Comparison of ENCODE assay signal across 19 cellular contexts in the genomic region with DNA sequence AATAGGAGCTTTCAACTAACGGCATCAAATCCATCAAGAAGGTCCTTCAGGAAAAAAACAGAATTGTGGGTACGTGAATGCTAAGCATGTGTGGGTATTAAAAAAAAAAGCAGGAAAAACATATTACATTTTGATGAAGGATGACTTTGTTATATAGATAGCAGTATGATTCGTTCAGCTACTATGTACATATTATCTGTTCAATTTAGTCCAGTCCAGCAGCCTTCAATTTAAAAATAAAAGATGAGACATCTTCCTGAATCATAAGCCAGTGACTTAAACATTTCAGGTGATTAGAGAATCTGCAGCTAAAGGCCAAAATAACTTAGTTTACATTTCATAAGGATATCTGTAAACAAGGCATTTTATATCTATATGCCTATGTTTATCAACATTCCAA.
DNase-seq lines count a peak whose midpoint lies in the region; ATAC-seq, FAIRE-seq and TF ChIP-seq lines count a peak whose summit lies in the region.
"Had no signal": no experiment of that assay in that cellular context is flagged by ENCODE, and none has a peak within 500 bp of the region (broad histone marks: within the 10 kb centered on the region; RNA-seq: fewer than 3 reads in every experiment).

No MANE protein-coding gene starts in this region.

- H3K27ac ChIP-seq in dorsolateral prefrontal cortex = no peak overlapping the region
- H3K27ac ChIP-seq: A549, HL-60, SJCRH30 had no signal

- ATAC-seq in HG02884 (IDR thresholded peaks at IDR 0.05; ENCODE audit: unreplicated experiment) = no peak
- ATAC-seq in HG02763 (IDR thresholded peaks at IDR 0.05; ENCODE audit: unreplicated experiment) = no peak
- ATAC-seq: A549 had no signal

- no peak for DNase-seq in GM18507 (ENCODE audit: extremely low spot score, insufficient read length, low read depth)
- DNase-seq in NCI-H226 = peak; percentile 38
- peak; percentile 46 for DNase-seq in epithelial cell of esophagus (ENCODE audit: low read depth)
- DNase-seq in myocyte (ENCODE audit: low read depth) = peak; percentile 5
- DNase-seq in dorsolateral prefrontal cortex = no peak
- no peak for DNase-seq in MV-4-11 (lab: John Stamatoyannopoulos, UW)
- DNase-seq: CD4-positive, alpha-beta memory T cell; DMS153; NCI-H187; NCI-H2107; NCI-H2227 treated with DMSO at 0.1 percent for 48 hours; NCI-H524 treated with DMSO at 0.1 percent for 48 hours; SJCRH30 had no signal

- H3K4me3 ChIP-seq in epithelial cell of esophagus (ENCODE audit: low read length) (no peak overlapping the region), dorsolateral prefrontal cortex (no peak overlapping the region)
- H3K4me3 ChIP-seq: A549, SJCRH30 had no signal

- no peak for TF ChIP-seq CTCF in epithelial cell of esophagus (IDR thresholded peaks at IDR 0.05; ENCODE audit: insufficient read depth, low read depth, low read length, missing control alignments)
- no peak for TF ChIP-seq CTCF in dorsolateral prefrontal cortex (IDR thresholded peaks at IDR 0.05 in 54 of 56, conservative IDR thresholded peaks at IDR 0.05 in 2 of 56; ENCODE audit: low read depth in 1 of 56, partially characterized antibody in 56 of 56)

- no peaks in the 10 kb centered on the region for H3K27me3 ChIP-seq in dorsolateral prefrontal cortex
- H3K27me3 ChIP-seq: SJCRH30 had no signal

- intact Hi-C loops in dorsolateral prefrontal cortex (cut with DNase I) = no loop called here

- peak; percentile 36 for FAIRE-seq in GM18507 (lab: Jason Lieb, UNC)
- FAIRE-seq: A549, GM12891, H54 had no signal

Comparison
In these comparisons a context has a peak if more than half of its experiments do, and no peak if none do; other contexts are left out.
1. DNase-seq: peak in NCI-H226 (single experiment), epithelial cell of esophagus (single experiment) and myocyte (single experiment); none in GM18507 (single experiment), dorsolateral prefrontal cortex (0 of 10) and MV-4-11 (single experiment).